ENCODE assay signal across 23 cellular contexts in the genomic region with DNA sequence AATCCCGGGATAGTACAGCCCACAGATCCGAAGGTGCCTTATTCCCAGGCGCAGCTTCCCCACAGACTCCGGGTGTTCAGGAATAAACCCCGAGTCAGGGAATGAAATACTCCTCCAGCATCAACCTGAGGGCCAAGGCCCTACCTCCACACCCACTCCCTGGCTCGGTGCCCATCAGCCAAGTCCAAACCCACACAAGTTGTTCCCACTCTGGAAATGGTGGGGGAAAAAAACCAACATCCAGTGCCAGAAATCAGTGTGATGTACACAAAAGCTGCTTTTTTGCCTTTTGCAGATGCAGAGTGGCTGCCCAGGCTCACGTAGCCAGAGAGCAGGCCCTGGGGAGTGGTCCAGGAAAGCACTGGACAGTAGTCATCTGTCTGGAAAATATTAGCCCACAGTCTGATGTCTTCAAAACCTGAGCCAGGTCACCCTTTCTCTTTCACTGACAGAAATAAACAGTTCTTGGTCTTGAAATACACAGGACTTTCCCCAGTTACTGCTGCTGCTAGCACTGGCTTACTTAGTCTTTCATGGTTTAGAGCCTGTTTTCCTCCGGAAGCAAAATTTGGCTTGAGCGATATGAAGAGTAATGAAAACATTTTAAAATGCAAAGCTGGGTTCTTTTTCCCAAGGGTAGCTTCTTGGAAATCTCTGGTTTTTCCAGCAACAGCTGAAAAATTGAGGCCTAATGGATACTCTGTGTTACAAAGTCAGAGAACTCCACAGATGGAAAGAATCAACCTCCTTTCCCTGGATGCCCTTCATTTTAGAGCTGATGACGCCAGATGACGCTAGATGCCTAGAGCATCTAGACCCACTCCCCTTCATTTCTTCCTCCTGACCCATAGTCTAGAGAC. TPM values are rescaled to one million over a fixed set of nuclear protein-coding genes. Genes with fewer than 3 reads are reported as not detected.
DNase-seq lines count a peak whose midpoint lies in the region; ATAC-seq and TF ChIP-seq lines count a peak whose summit lies in the region.
"Had no signal": no experiment of that assay in that cellular context is flagged by ENCODE, and none has a peak within 500 bp of the region (broad histone marks: within the 10 kb centered on the region; RNA-seq: fewer than 3 reads in every experiment).

No MANE protein-coding gene starts in this region.

- H3K9me3 ChIP-seq in WERI-Rb-1 (ENCODE audit: severe bottlenecking) = peaks cover 14% of the 10 kb centered on the region
- peaks cover 0 to 18% of the 10 kb centered on the region in 2 donors for H3K9me3 ChIP-seq in left lung
- H3K9me3 ChIP-seq in stomach smooth muscle (ENCODE audit: control insufficient read depth in 2 of 2, low read length in 2 of 2) = no peaks in the 10 kb centered on the region

- intact Hi-C loops in left lung (cut with DNase I) = no loop called here

- H3K4me3 ChIP-seq in WERI-Rb-1 (ENCODE audit: low read depth, low read length) (0 out of 2 replicates have a peak overlapping the region, but pooled peaks have one; percentile 9), fibroblast of the aortic adventitia (ENCODE audit: low read depth, low read length) (no peak overlapping the region), left lung (no peak overlapping the region), stomach smooth muscle (ENCODE audit: low read length in 2 of 2) (no peak overlapping the region)
- H3K4me3 ChIP-seq: BLaER1 treated with 17β-estradiol and CSF1 and Interleukin-3, amounts not matched to agents 10 nM and 100 nM; spleen had no signal

- no peaks in the 10 kb centered on the region for H3K4me1 ChIP-seq in left lung
- peaks cover 9% of the 10 kb centered on the region for H3K4me1 ChIP-seq in stomach smooth muscle (ENCODE audit: control insufficient read depth, insufficient read depth, low read length)
- H3K4me1 ChIP-seq: BLaER1 treated with 17β-estradiol and CSF1 and Interleukin-3, amounts not matched to agents 10 nM and 100 nM; spleen had no signal

- H3K36me3 ChIP-seq in WERI-Rb-1 (no peaks in the 10 kb centered on the region), left lung (no peaks in the 10 kb centered on the region), stomach smooth muscle (ENCODE audit: control insufficient read depth in 2 of 2, insufficient read depth in 2 of 2, low read length in 2 of 2) (no peaks in the 10 kb centered on the region)
- H3K36me3 ChIP-seq: spleen had no signal

- peak overlapping the region in 1 of 2 donors; percentile 21 for H3K9ac ChIP-seq in stomach smooth muscle (ENCODE audit: low read length in 2 of 2)
- H3K9ac ChIP-seq: BLaER1 treated with 17β-estradiol and CSF1 and Interleukin-3, amounts not matched to agents 10 nM and 100 nM had no signal

- ATAC-seq in left lung (peak; percentile 13), GM21723 (IDR thresholded peaks at IDR 0.05; ENCODE audit: unreplicated experiment) (no peak)
- ATAC-seq: stimulated activated naive CD8-positive, alpha-beta T cell treated with anti-CD3 and anti-CD28 coated beads, Interleukin-15, amount 100 ng/mL, for 72 hours; T-cell had no signal

- TF ChIP-seq CTCF in WERI-Rb-1 (IDR thresholded peaks at IDR 0.05; ENCODE audit: low read depth, low read length) (no peak), fibroblast of the aortic adventitia (IDR thresholded peaks at IDR 0.05; ENCODE audit: insufficient read depth, low read length) (no peak), left lung (IDR thresholded peaks at IDR 0.05) (no peak)

- H3K27ac ChIP-seq in WERI-Rb-1 (peak overlapping the region; percentile 64), left lung (peak overlapping the region in 1 of 2 donors; percentile 1), stomach smooth muscle (ENCODE audit: low read length) (peak overlapping the region; percentile 37)
- H3K27ac ChIP-seq: BLaER1 treated with 17β-estradiol and CSF1 and Interleukin-3, amounts not matched to agents 10 nM and 100 nM had no signal

- H3K27me3 ChIP-seq in WERI-Rb-1 (ENCODE audit: insufficient read depth, low read depth, severe bottlenecking) (no peaks in the 10 kb centered on the region), left lung (no peaks in the 10 kb centered on the region), stomach smooth muscle (ENCODE audit: control insufficient read depth in 1 of 2, insufficient read depth in 2 of 2, low read length in 2 of 2) (no peaks in the 10 kb centered on the region)
- H3K27me3 ChIP-seq: BLaER1 treated with 17β-estradiol and CSF1 and Interleukin-3, amounts not matched to agents 10 nM and 100 nM; spleen had no signal

- peak; percentile 68 for DNase-seq in WERI-Rb-1
- DNase-seq in fibroblast of the aortic adventitia (ENCODE audit: low read depth) = peak; percentile 22
- no peak for DNase-seq in left lung
- no peak for DNase-seq in activated CD4-positive, alpha-beta T cell treated with anti-CD3 and anti-CD28 coated beads, Interleukin-2, amount 50 U/mL, for 4 hours
- no peak for DNase-seq in NCI-H774 (lab: John Stamatoyannopoulos, UW)
- no peak for DNase-seq in T-helper 1 cell
- DNase-seq: ACHN; cerebellar nuclear complex; effector CD4-positive, alpha-beta T cell; GOT3; midbrain; NCI-H1092 treated with DMSO at 0.1 percent for 48 hours; NCI-H1930; SIG-M5; spleen; stimulated activated naive CD8-positive, alpha-beta T cell treated with anti-CD3 and anti-CD28 coated beads, Interleukin-15, amount 100 ng/mL, for 72 hours; T-cell had no signal

RNA-seq across cellular contexts. Expression of gene NOS2, which starts 18.2 kb away (rescaled TPM):
- total RNA-seq in fibroblast of the aortic adventitia (ENCODE audit: low replicate concordance) (0.16 TPM in 1 of 2 replicates, not detected in the other), left lung (under 1 TPM; 0.34 to 0.70 TPM)
- total RNA-seq: LHCN-M2, OCI-LY7, pulmonary artery endothelial cell had no signal

Comparison
In these comparisons a context has a peak if more than half of its experiments do, and no peak if none do; other contexts are left out.
1. DNase-seq: peak in WERI-Rb-1 (single experiment) and fibroblast of the aortic adventitia (single experiment); none in left lung (0 of 2), activated CD4-positive, alpha-beta T cell treated with anti-CD3 and anti-CD28 coated beads, Interleukin-2, amount 50 U/mL, for 4 hours (0 of 2), NCI-H774 (single experiment) and T-helper 1 cell (0 of 5).